16 cellular contexts compared by ENCODE assay signal in the genomic region with DNA sequence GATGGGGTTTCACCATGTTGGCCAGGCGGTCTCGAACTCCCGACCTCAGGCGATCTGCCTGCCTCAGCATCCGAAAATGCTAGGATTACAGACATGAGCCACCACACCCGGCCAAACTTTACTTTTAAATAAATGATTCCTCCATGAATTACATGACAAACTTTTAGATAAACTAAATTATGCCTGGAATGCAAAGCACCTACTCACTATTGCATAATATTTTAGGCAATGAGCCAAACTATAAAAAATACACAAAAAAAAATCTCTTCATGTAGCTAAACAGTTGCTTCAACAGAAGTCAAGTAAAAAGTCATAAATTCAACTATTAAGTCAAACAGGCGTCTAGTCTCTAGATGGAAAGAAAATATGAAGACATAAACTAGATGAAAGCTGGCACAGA. TPM values are rescaled to one million over a fixed set of nuclear protein-coding genes. Genes with fewer than 3 reads are reported as not detected.
DNase-seq lines count a peak whose midpoint lies in the region; ATAC-seq, FAIRE-seq and TF ChIP-seq lines count a peak whose summit lies in the region.
"Had no signal": no experiment of that assay in that cellular context is flagged by ENCODE, and none has a peak within 500 bp of the region (broad histone marks: within the 10 kb centered on the region; RNA-seq: fewer than 3 reads in every experiment).

No MANE protein-coding gene starts in this region.

- CTCF ChIA-PET in BJ (lab: Yijun Ruan, JAX): interaction anchor here (0.6 to 1.2 kb wide), 3 partner anchors 262 to 524 kb away, joined by 3 read pairs; no protein-coding TSS in a partner anchor

- FAIRE-seq in bronchial epithelial cell (lab: Jason Lieb, UNC) (no peak), H54 (lab: Jason Lieb, UNC) (no peak)

- H3K36me3 ChIP-seq in BJ (ENCODE audit: control insufficient read depth, insufficient read depth, low read length) (no peaks in the 10 kb centered on the region; the same call in 1 of the 2 replicates), bronchial epithelial cell (ENCODE audit: control insufficient read depth, insufficient read depth, low read length) (peaks cover 1% of the 10 kb centered on the region)
- H3K36me3 ChIP-seq: gastrocnemius medialis had no signal

- DNase-seq in BJ (ENCODE audit: low read depth): peak; percentile 8
- DNase-seq in LoVo (ENCODE audit: low spot score): peak; percentile 21
- DNase-seq in bronchial epithelial cell (ENCODE audit: low read depth): peak; percentile 73
- peak; percentile 31 to 73 for DNase-seq in lung microvascular endothelial cell (ENCODE audit: low read depth in 2 of 2)
- no peak for DNase-seq in stimulated activated CD4-positive, alpha-beta T cell treated with anti-CD3 and anti-CD28 coated beads, Interleukin-15, amount 100 ng/mL, for 24 hours
- no peak for DNase-seq in H54 (ENCODE audit: insufficient read length, low spot score)
- no peak for DNase-seq in activated gamma-delta T cell treated with Interleukin-2 at 50 U/mL for 16 hours
- DNase-seq: aorta; DMS153; effector memory CD4-positive, alpha-beta T cell; gastrocnemius medialis; mammary epithelial cell; nephron progenitor cell had no signal

- TF ChIP-seq POLR2A in H54 (IDR thresholded peaks at IDR 0.05; ENCODE audit: low read depth, low read length): no peak

- H3K4me3 ChIP-seq in BJ (ENCODE audit: low read depth, low read length) (no peak overlapping the region), bronchial epithelial cell (ENCODE audit: low read depth, low read length) (no peak overlapping the region)
- H3K4me3 ChIP-seq: gastrocnemius medialis had no signal

- POLR2A ChIA-PET in BJ (lab: Charles Lee): no interaction called here

- H3K27me3 ChIP-seq in BJ (ENCODE audit: control insufficient read depth, insufficient read depth, low read length) (no peaks in the 10 kb centered on the region), bronchial epithelial cell (ENCODE audit: control insufficient read depth, insufficient read depth, low read length) (no peaks in the 10 kb centered on the region)
- H3K27me3 ChIP-seq: gastrocnemius medialis had no signal

- ATAC-seq in activated CD4-positive, CD25-positive, alpha-beta regulatory T cell treated with anti-CD3 and anti-CD28 coated beads, Interleukin-2, amount 50 U/mL, for 24 hours: no peak
- ATAC-seq: activated T-helper 17 cell treated with anti-CD3 and anti-CD28 coated beads, Interleukin-2, amount 50 U/mL, for 72 hours; gastrocnemius medialis; stimulated activated memory B cell treated with anti-CD40 and anti-IgM and Interleukin-4, amounts not matched to agents 10 μg/mL and 1 μg/mL and 100 μg/mL, for 72 hours had no signal

- no peak for TF ChIP-seq CTCF in BJ (IDR thresholded peaks at IDR 0.05; ENCODE audit: insufficient read depth, low read depth, low read length)
- TF ChIP-seq CTCF in bronchial epithelial cell (IDR thresholded peaks at IDR 0.05; ENCODE audit: insufficient read depth, low read length, severe bottlenecking): no peak

RNA-seq across cellular contexts. Expression of a gene that starts 56.5 kb away (rescaled TPM):
- polyA plus RNA-seq in BJ (2011; rRNA removed): 18.5 and 31.4 TPM in 2 replicates
- 63.9 and 76.9 TPM in 2 replicates for polyA minus RNA-seq in BJ (2011; rRNA and poly(A)+ RNA removed)
- total RNA-seq in bronchial epithelial cell (48.4 and 75.1 TPM in 2 replicates), lung microvascular endothelial cell (68.0 and 78.6 TPM in 2 replicates)

Comparison
In these comparisons a context has a peak if more than half of its experiments do, and no peak if none do; other contexts are left out.
1. DNase-seq: peak in BJ (single experiment), LoVo (single experiment), bronchial epithelial cell (single experiment) and lung microvascular endothelial cell (2 of 2); none in stimulated activated CD4-positive, alpha-beta T cell treated with anti-CD3 and anti-CD28 coated beads, Interleukin-15, amount 100 ng/mL, for 24 hours (single experiment), H54 (single experiment) and activated gamma-delta T cell treated with Interleukin-2 at 50 U/mL for 16 hours (single experiment).